12 cellular contexts compared by ENCODE assay signal in the genomic region with DNA sequence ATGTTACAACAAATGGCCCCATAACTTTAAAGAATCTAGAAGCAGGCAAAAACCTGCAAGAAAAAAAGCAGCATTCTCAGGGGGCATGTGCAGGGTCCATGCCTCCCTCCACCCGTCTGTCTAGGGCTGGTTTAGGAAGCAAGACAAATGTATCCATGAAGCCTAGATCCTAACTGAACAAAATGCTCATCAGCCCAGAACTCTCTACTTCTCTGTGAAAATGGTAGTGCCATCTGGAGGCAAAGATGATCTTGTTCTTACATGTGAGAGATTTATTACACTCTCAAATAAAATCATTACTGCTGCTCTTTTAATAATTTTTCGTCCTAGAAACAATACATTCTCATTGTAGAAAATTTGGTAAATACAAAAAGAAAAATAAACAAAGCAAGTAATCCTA. TPM values are rescaled to one million over a fixed set of nuclear protein-coding genes. Genes with fewer than 3 reads are reported as not detected.
DNase-seq lines count a peak whose midpoint lies in the region; ATAC-seq lines count a peak whose summit lies in the region.
"Had no signal": no experiment of that assay in that cellular context is flagged by ENCODE, and none has a peak within 500 bp of the region (broad histone marks: within the 10 kb centered on the region; RNA-seq: fewer than 3 reads in every experiment).

No MANE protein-coding gene starts in this region.

- no peak for ATAC-seq in stimulated activated memory B cell treated with anti-CD40 and anti-IgM and Interleukin-4, amounts not matched to agents 10 μg/mL and 1 μg/mL and 100 μg/mL, for 72 hours
- no peak for ATAC-seq in HG02885 (IDR thresholded peaks at IDR 0.05; ENCODE audit: poor library complexity, unreplicated experiment)
- ATAC-seq: activated CD8-positive, alpha-beta memory T cell treated with anti-CD3 and anti-CD28 coated beads, Interleukin-2, amount 10 ng/mL, durations not matched to agents 7 days and 5 days; gastrocnemius medialis had no signal

- H3K27ac Mint-ChIP-seq in stimulated activated memory B cell treated with anti-CD40 and anti-IgM and Interleukin-4, amounts not matched to agents 10 μg/mL and 1 μg/mL and 100 μg/mL, for 72 hours: no peak overlapping the region
- H3K27ac Mint-ChIP-seq: activated CD8-positive, alpha-beta memory T cell treated with anti-CD3 and anti-CD28 coated beads, Interleukin-2, amount 10 ng/mL, durations not matched to agents 7 days and 5 days had no signal

- H3K36me3 Mint-ChIP-seq in stimulated activated memory B cell treated with anti-CD40 and anti-IgM and Interleukin-4, amounts not matched to agents 10 μg/mL and 1 μg/mL and 100 μg/mL, for 72 hours: peaks cover 9% of the 10 kb centered on the region

- peak; percentile 27 for DNase-seq in ELR (ENCODE audit: low read depth)
- peak; percentile 24 for DNase-seq in NCI-H446 treated with DMSO at 0.1 percent for 48 hours (lab: John Stamatoyannopoulos, UW)
- DNase-seq in dermis blood vessel endothelial cell: peak; percentile 45
- peak; percentile 51 for DNase-seq in medulla oblongata (ENCODE audit: extremely low spot score)
- DNase-seq in stimulated activated naive CD4-positive, alpha-beta T cell (lab: John Stamatoyannopoulos, UW): no peak
- no peak for DNase-seq in ecto neural progenitor cell (ENCODE audit: low spot score)
- DNase-seq: activated CD8-positive, alpha-beta memory T cell treated with anti-CD3 and anti-CD28 coated beads, Interleukin-2, amount 10 ng/mL, durations not matched to agents 7 days and 5 days; Caco-2; gastrocnemius medialis; NCI-H226 had no signal

- H3K27me3 Mint-ChIP-seq in stimulated activated memory B cell treated with anti-CD40 and anti-IgM and Interleukin-4, amounts not matched to agents 10 μg/mL and 1 μg/mL and 100 μg/mL, for 72 hours: no peaks in the 10 kb centered on the region
- H3K27me3 Mint-ChIP-seq: activated CD8-positive, alpha-beta memory T cell treated with anti-CD3 and anti-CD28 coated beads, Interleukin-2, amount 10 ng/mL, durations not matched to agents 7 days and 5 days had no signal

- no peaks in the 10 kb centered on the region for H3K9me3 Mint-ChIP-seq in stimulated activated memory B cell treated with anti-CD40 and anti-IgM and Interleukin-4, amounts not matched to agents 10 μg/mL and 1 μg/mL and 100 μg/mL, for 72 hours

- no peak overlapping the region for H3K4me3 Mint-ChIP-seq in stimulated activated memory B cell treated with anti-CD40 and anti-IgM and Interleukin-4, amounts not matched to agents 10 μg/mL and 1 μg/mL and 100 μg/mL, for 72 hours
- H3K4me3 Mint-ChIP-seq: activated CD8-positive, alpha-beta memory T cell treated with anti-CD3 and anti-CD28 coated beads, Interleukin-2, amount 10 ng/mL, durations not matched to agents 7 days and 5 days had no signal

- H3K4me1 Mint-ChIP-seq in stimulated activated memory B cell treated with anti-CD40 and anti-IgM and Interleukin-4, amounts not matched to agents 10 μg/mL and 1 μg/mL and 100 μg/mL, for 72 hours: peaks cover 36% of the 10 kb centered on the region

RNA-seq across cellular contexts. Expression of a gene that starts 26.7 kb away (rescaled TPM):
- total RNA-seq in dermis blood vessel endothelial cell: 9.9 and 12.2 TPM in 2 replicates

Comparison
In these comparisons a context has a peak if more than half of its experiments do, and no peak if none do; other contexts are left out.
1. DNase-seq: peak in ELR (single experiment), NCI-H446 treated with DMSO at 0.1 percent for 48 hours (single experiment), dermis blood vessel endothelial cell (single experiment) and medulla oblongata (single experiment); none in stimulated activated naive CD4-positive, alpha-beta T cell (0 of 6) and ecto neural progenitor cell (single experiment).